Comparison of ENCODE assay signal across 8 cellular contexts in genomic region chr10:77641788-77642397, GRCh38. TPM values are rescaled to one million over a fixed set of nuclear protein-coding genes. Genes with fewer than 3 reads are reported as not detected.
DNase-seq lines count a peak whose midpoint lies in the region; ATAC-seq lines count a peak whose summit lies in the region.

No MANE protein-coding gene starts in this region.

- no peak overlapping the region for H3K4me3 ChIP-seq in Jurkat, Clone E6-1 (ENCODE audit: low read length)

- DNase-seq in EH (ENCODE audit: low read depth), result peak; percentile 78
- DNase-seq in Jurkat, Clone E6-1 (ENCODE audit: low read depth, low spot score), result peak; percentile 59
- DNase-seq in OCI-M1 (lab: John Stamatoyannopoulos, UW), result peak; percentile 85
- DNase-seq in activated naive CD8-positive, alpha-beta T cell treated with anti-CD3 and anti-CD28 coated beads, Interleukin-2, amount 50 U/mL, for 16 hours (ENCODE audit: low read depth, low spot score), result peak; percentile 17
- peak; percentile 81 for DNase-seq in glomerular visceral epithelial cell (ENCODE audit: extremely low spot score)
- DNase-seq in retina, result peak; percentile 71

- ATAC-seq in GM21619 (IDR thresholded peaks at IDR 0.05; ENCODE audit: unreplicated experiment), result no peak
- ATAC-seq in GM21390 (IDR thresholded peaks at IDR 0.05; ENCODE audit: unreplicated experiment), result no peak

RNA-seq across cellular contexts. Expression of gene KCNMA1, which starts 4.3 kb away (rescaled TPM):
- 1.5 TPM for polyA plus RNA-seq in Jurkat, Clone E6-1 (2012; ENCODE audit: insufficient read depth, insufficient read length)

Comparison
In these comparisons a context has a peak if more than half of its experiments do, and no peak if none do; other contexts are left out.
1. DNase-seq: peak in every context shown above with its lines; median percentile 85 in OCI-M1; 81 in glomerular visceral epithelial cell; 78 in EH; 71 in retina; 59 in Jurkat, Clone E6-1; 17 in activated naive CD8-positive, alpha-beta T cell treated with anti-CD3 and anti-CD28 coated beads, Interleukin-2, amount 50 U/mL, for 16 hours.